1 cellular context compared by ENCODE assay signal in the genomic region with DNA sequence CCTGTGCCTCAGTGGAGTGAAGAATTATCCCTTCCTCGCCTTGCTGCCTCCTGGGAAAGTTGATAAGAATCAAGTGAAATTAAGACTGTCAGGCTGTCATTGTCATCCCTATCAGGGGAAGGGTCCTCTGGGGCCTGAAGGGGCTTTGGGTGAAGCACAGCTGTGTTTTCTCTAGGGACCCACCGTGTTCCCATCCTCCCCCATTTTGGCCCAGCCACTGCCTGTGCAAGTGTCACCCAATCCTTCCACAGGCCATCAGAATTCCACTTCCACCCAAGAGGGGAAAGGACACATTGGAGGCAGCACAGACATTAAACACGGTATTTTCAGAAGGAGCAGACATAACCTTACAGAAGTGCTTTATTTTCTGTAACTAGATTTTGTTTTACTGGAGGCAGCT. TPM values are rescaled to one million over a fixed set of nuclear protein-coding genes. Genes with fewer than 3 reads are reported as not detected.
"Had no signal": no experiment of that assay in that cellular context is flagged by ENCODE, and none has a peak within 500 bp of the region (broad histone marks: within the 10 kb centered on the region; RNA-seq: fewer than 3 reads in every experiment).

No MANE protein-coding gene starts in this region.

RNA-seq across cellular contexts. Expression of a gene that starts 59.2 kb away (rescaled TPM):
- total RNA-seq: ascending aorta had no signal
